ENCODE assay signal across 1 cellular context in genomic region chr20:13236360-13236759, GRCh38. TPM values are rescaled to one million over a fixed set of nuclear protein-coding genes. Genes with fewer than 3 reads are reported as not detected.
"Had no signal": no experiment of that assay in that cellular context is flagged by ENCODE, and none has a peak within 500 bp of the region (broad histone marks: within the 10 kb centered on the region; RNA-seq: fewer than 3 reads in every experiment).

No MANE protein-coding gene starts in this region.

RNA-seq across cellular contexts. Expression of gene ISM1, which starts 15.3 kb away (rescaled TPM):
- total RNA-seq: endothelial cell of umbilical vein had no signal
- polyA plus RNA-seq: endothelial cell of umbilical vein had no signal
